In genomic region chrX:15674514-15674898, GRCh38 we compare ENCODE assay signal across 8 cellular contexts. TPM values are rescaled to one million over a fixed set of nuclear protein-coding genes. Genes with fewer than 3 reads are reported as not detected.
A peak's percentile ranks its signal among the peaks of the same experiment; 100 is the strongest.
DNase-seq lines count a peak whose midpoint lies in the region; ATAC-seq, FAIRE-seq and TF ChIP-seq lines count a peak whose summit lies in the region.

No MANE protein-coding gene starts in this region.

- H2BK5ac ChIP-seq in neuronal stem cell (ENCODE audit: low read length): peak overlapping the region; percentile 93

- H3K9ac ChIP-seq in neuronal stem cell (ENCODE audit: low read depth, low read length, poor library complexity): peak overlapping the region; percentile 81

- H3K27ac ChIP-seq in A549 (peak overlapping the region; percentile 98 to 100), neuronal stem cell (replicated peaks; ENCODE audit: low read length) (peak overlapping the region; percentile 95), tibial artery (peak overlapping the region; percentile 97 to 99)

- H2AK5ac ChIP-seq in neuronal stem cell (ENCODE audit: low read depth, low read length): no peak overlapping the region

- WGBS in A549 (ENCODE audit: missing lambda C conversion rate): under 1% methylated on average over 17 of the region's 17 CpGs
- no CpG with 5 or more reads among the region's 17 CpGs for WGBS in neuronal stem cell (ENCODE audit: extremely low coverage in 2 of 2, insufficient read length in 2 of 2, insufficient replicate concordance in 1 of 2), 2 donors

- no peak overlapping the region for H3K14ac ChIP-seq in neuronal stem cell (ENCODE audit: low read length)

- CTCF ChIA-PET in A549 (lab: Yijun Ruan, JAX): interaction anchor here (0.9 to 1.7 kb wide), 2 partner anchors 13 to 325 kb away, joined by 3 to 4 read pairs; no protein-coding TSS in a partner anchor
- CTCF ChIA-PET in GM10248 (lab: Yijun Ruan, JAX): no interaction called here
- CTCF ChIA-PET in activated CD8-positive, alpha-beta T cell treated with anti-CD3 and anti-CD28 coated beads, Interleukin-2, amount 10 ng/mL, durations not matched to agents 7 days and 5 days (lab: Charles Lee): no interaction called here

- no peak overlapping the region for H4K91ac ChIP-seq in neuronal stem cell (ENCODE audit: low read depth, low read length, poor library complexity)

- H2BK120ac ChIP-seq in neuronal stem cell (ENCODE audit: low read depth, low read length): no peak overlapping the region

- no peak overlapping the region for H3K4me3 Mint-ChIP-seq in activated CD8-positive, alpha-beta T cell treated with anti-CD3 and anti-CD28 coated beads, Interleukin-2, amount 10 ng/mL, durations not matched to agents 7 days and 5 days

- H4K8ac ChIP-seq in neuronal stem cell (ENCODE audit: low read depth, low read length): no peak overlapping the region

- H3K4ac ChIP-seq in neuronal stem cell (ENCODE audit: low read length): no peak overlapping the region

- no peak overlapping the region for H2BK15ac ChIP-seq in neuronal stem cell (ENCODE audit: low read length)

- peak overlapping the region; percentile 83 for H3K4me2 ChIP-seq in A549
- H3K4me2 ChIP-seq in neuronal stem cell (ENCODE audit: insufficient read depth, low read length, poor library complexity, severe bottlenecking): peak overlapping the region; percentile 34

- peak overlapping the region; percentile 65 for H3K4me3 ChIP-seq in A549
- H3K4me3 ChIP-seq in fibroblast of villous mesenchyme (ENCODE audit: low read depth, low read length): peak overlapping the region; percentile 93
- H3K4me3 ChIP-seq in neuronal stem cell (ENCODE audit: low read length in 2 of 2): peak overlapping the region; percentile 66 to 92
- peak overlapping the region; percentile 64 to 75 for H3K4me3 ChIP-seq in tibial artery

- TF ChIP-seq POLR2A in A549 (IDR thresholded peaks at IDR 0.05; ENCODE audit: low read length): peak; percentile 83

- H3K36me3 ChIP-seq in neuronal stem cell (replicated peaks in 1 of 2; ENCODE audit: control insufficient read depth in 2 of 2, insufficient read depth in 2 of 2, low read length in 2 of 2): peaks cover 0 to 13% of the 10 kb centered on the region in 2 donors
- peaks cover 0 to 6% (median 0%) of the 10 kb centered on the region in 3 donors for H3K36me3 ChIP-seq in tibial artery

- POLR2A ChIA-PET in A549 (lab: Yijun Ruan, JAX) (interaction anchor here (1.0 to 1.6 kb wide), 6 partner anchors 14 to 1645 kb away, joined by 3 to 8 read pairs (median 4); partner anchors contain the start of genes CA5B, CTPS2, GEMIN8 and PIR), GM10248 (lab: Yijun Ruan, JAX) (interaction anchor here (0.6 kb wide), 1 partner anchor 744 kb away, joined by 7 read pairs; no protein-coding TSS in a partner anchor)
- POLR2A ChIA-PET in activated CD8-positive, alpha-beta T cell treated with anti-CD3 and anti-CD28 coated beads, Interleukin-2, amount 10 ng/mL, durations not matched to agents 7 days and 5 days (lab: Charles Lee): interaction anchor here (1.0 to 3.2 kb wide), 3 partner anchors 64 to 116 kb away, joined by 3 to 16 read pairs (median 7); partner anchors contain the start of gene CA5B

- H3K27me3 Mint-ChIP-seq in activated CD8-positive, alpha-beta T cell treated with anti-CD3 and anti-CD28 coated beads, Interleukin-2, amount 10 ng/mL, durations not matched to agents 7 days and 5 days (ENCODE audit: low read depth): peaks cover 3% of the 10 kb centered on the region

- no peak for TF ChIP-seq CTCF in A549 (IDR thresholded peaks at IDR 0.05)
- no peak for TF ChIP-seq CTCF in GM10248 (IDR thresholded peaks at IDR 0.05; ENCODE audit: control extremely low read depth, extremely low read depth, low read depth, missing control alignments)
- no peak for TF ChIP-seq CTCF in fibroblast of villous mesenchyme (IDR thresholded peaks at IDR 0.05; ENCODE audit: insufficient read depth, low read depth, low read length)
- TF ChIP-seq CTCF in tibial artery (IDR thresholded peaks at IDR 0.05): no peak

- H3K23ac ChIP-seq in neuronal stem cell (ENCODE audit: low read depth, low read length, poor library complexity): peak overlapping the region; percentile 10

- ATAC-seq in A549 (no peak), HG02642 (IDR thresholded peaks at IDR 0.05; ENCODE audit: poor library complexity, unreplicated experiment) (peak; percentile 82)
- no peak for ATAC-seq in activated CD8-positive, alpha-beta T cell treated with anti-CD3 and anti-CD28 coated beads, Interleukin-2, amount 10 ng/mL, durations not matched to agents 7 days and 5 days

- H3K4me1 ChIP-seq in A549 (peaks cover 14% of the 10 kb centered on the region; the same call in 1 of the 3 replicates), neuronal stem cell (ENCODE audit: control insufficient read depth in 2 of 2, insufficient read depth in 1 of 2, low read depth in 1 of 2, low read length in 2 of 2) (peaks cover 1 to 3% of the 10 kb centered on the region in 2 donors), tibial artery (peaks cover 0 to 22% (median 8%) of the 10 kb centered on the region in 4 donors)

- H3K27me3 ChIP-seq in neuronal stem cell (ENCODE audit: control insufficient read depth in 3 of 3, insufficient read depth in 3 of 3, low read depth in 1 of 3, low read length in 3 of 3) (no peaks in the 10 kb centered on the region), tibial artery (no peaks in the 10 kb centered on the region)

- no peak for TF ChIP-seq RAD21 in A549 (conservative IDR thresholded peaks at IDR 0.05 in 1 of 2, IDR thresholded peaks at IDR 0.05 in 1 of 2)

- H3K9me3 ChIP-seq in A549: no peaks in the 10 kb centered on the region
- no peaks in the 10 kb centered on the region for H3K9me3 ChIP-seq in neuronal stem cell (replicated peaks in 1 of 2; ENCODE audit: control insufficient read depth in 2 of 2, insufficient read depth in 1 of 2, low read depth in 1 of 2, low read length in 2 of 2)
- H3K9me3 ChIP-seq in tibial artery: no peaks in the 10 kb centered on the region

- intact Hi-C loops in tibial artery (cut with DNase I; ENCODE audit: low total_unique reads): loop anchor here (5.0 to 10.0 kb wide), 2 partner anchors 177 to 180 kb away; partner anchors contain the start of gene AP1S2

- peak; percentile 99 for FAIRE-seq in A549 (lab: Jason Lieb, UNC)

- H3K79me1 ChIP-seq in neuronal stem cell (ENCODE audit: low read depth, low read length): no peaks in the 10 kb centered on the region

- H3K9me3 Mint-ChIP-seq in activated CD8-positive, alpha-beta T cell treated with anti-CD3 and anti-CD28 coated beads, Interleukin-2, amount 10 ng/mL, durations not matched to agents 7 days and 5 days (ENCODE audit: insufficient read depth): no peaks in the 10 kb centered on the region

- H2BK12ac ChIP-seq in neuronal stem cell (ENCODE audit: low read length): no peak overlapping the region

- TF ChIP-seq EP300 in A549 (IDR thresholded peaks at IDR 0.05): no peak

- no peak overlapping the region for H3K27ac Mint-ChIP-seq in activated CD8-positive, alpha-beta T cell treated with anti-CD3 and anti-CD28 coated beads, Interleukin-2, amount 10 ng/mL, durations not matched to agents 7 days and 5 days

- H3K4me1 Mint-ChIP-seq in activated CD8-positive, alpha-beta T cell treated with anti-CD3 and anti-CD28 coated beads, Interleukin-2, amount 10 ng/mL, durations not matched to agents 7 days and 5 days (ENCODE audit: low read depth): peaks cover 15% of the 10 kb centered on the region

- no peak overlapping the region for H3K18ac ChIP-seq in neuronal stem cell (ENCODE audit: low read length)

- H2AFZ ChIP-seq in neuronal stem cell (ENCODE audit: low read length): peak overlapping the region; percentile 94

- H3K36me3 Mint-ChIP-seq in activated CD8-positive, alpha-beta T cell treated with anti-CD3 and anti-CD28 coated beads, Interleukin-2, amount 10 ng/mL, durations not matched to agents 7 days and 5 days (ENCODE audit: low read depth): peaks cover 5% of the 10 kb centered on the region

- DNase-seq in A549 (ENCODE audit: low read depth in 1 of 2, low spot score in 1 of 2) (peak; percentile 84 to 97), GM10248 (ENCODE audit: extremely low spot score) (peak; percentile 88), NCI-H1105 (lab: John Stamatoyannopoulos, UW) (peak; percentile 82), fibroblast of villous mesenchyme (ENCODE audit: low read depth) (peak; percentile 95), neuronal stem cell (ENCODE audit: low spot score) (peak; percentile 80), tibial artery (peak; percentile 95)
- peak; percentile 87 for DNase-seq in activated CD8-positive, alpha-beta T cell treated with anti-CD3 and anti-CD28 coated beads, Interleukin-2, amount 10 ng/mL, durations not matched to agents 7 days and 5 days

TF ChIP-seq in A549, 52 proteins besides CTCF, POLR2A, EP300 and RAD21 (continues in another document):
- TF ChIP-seq MYC (IDR thresholded peaks at IDR 0.05; ENCODE audit: borderline replicate concordance, low read length) (0 out of 2 replicates have a peak, but pooled peaks have one; percentile 48), E2F6 (IDR thresholded peaks at IDR 0.05; ENCODE audit: borderline replicate concordance, low read depth) (peak; percentile 91), RFX5 (IDR thresholded peaks at IDR 0.05) (no peak), USF2 (IDR thresholded peaks at IDR 0.05) (peak; percentile 39), BHLHE40 (IDR thresholded peaks at IDR 0.05; ENCODE audit: low read depth, low read length) (no peak; the same call in 1 of the 2 replicates), EHF (CRISPR knock-in tag; IDR thresholded peaks at IDR 0.05) (no peak)

RNA-seq across cellular contexts. Expression of gene CLTRN, which starts 9.9 kb away (rescaled TPM):
- polyA plus RNA-seq in A549 (2011; rRNA removed) (2.5 and 2.6 TPM in 2 replicates), A549 (2017; fragmentation: RNase III; extraction: RNeasy Plus Mini Kit Qiagen cat#74134 plus additional on column Dnase treatment) (0.46 to 0.84 TPM (median 0.76 TPM) in 3 replicates)
- polyA plus RNA-seq in A549 (2012; cell fraction: cytosol; rRNA removed): 0.52 and 0.57 TPM in 2 replicates
- 0.32 and 0.38 TPM in 2 replicates for polyA plus RNA-seq in A549 (2012; cell fraction: nucleus; rRNA removed)
- 0.21 TPM in 1 of 2 replicates, not detected in the other for polyA minus RNA-seq in A549 (2011; rRNA and poly(A)+ RNA removed)
- total RNA-seq in activated CD8-positive, alpha-beta T cell treated with anti-CD3 and anti-CD28 coated beads, Interleukin-2, amount 10 ng/mL, durations not matched to agents 7 days and 5 days: not detected
- under 0.01 TPM in 1 of 2 replicates, not detected in the other for total RNA-seq in fibroblast of villous mesenchyme
- 2.3 TPM for polyA plus RNA-seq in neuronal stem cell (2013, experiment 1 of 2)
- polyA plus RNA-seq in neuronal stem cell (2013, experiment 2 of 2): 2.5 TPM
